20 cellular contexts compared by ENCODE assay signal in genomic region chr17:18327556-18327955, GRCh38. TPM values are rescaled to one million over a fixed set of nuclear protein-coding genes. Genes with fewer than 3 reads are reported as not detected.
DNase-seq lines count a peak whose midpoint lies in the region; ATAC-seq, FAIRE-seq and TF ChIP-seq lines count a peak whose summit lies in the region.
"Had no signal": no experiment of that assay in that cellular context is flagged by ENCODE, and none has a peak within 500 bp of the region (broad histone marks: within the 10 kb centered on the region; RNA-seq: fewer than 3 reads in every experiment).

No MANE protein-coding gene starts in this region.

- RAD21 ChIA-PET in GM12878 (lab: Charles Lee; ENCODE audit: unreplicated experiment): no interaction called here

- TF ChIP-seq POLR2A in GM12878 (IDR thresholded peaks at IDR 0.05; ENCODE audit: low read depth, low read length): 0 out of 2 replicates have a peak, but pooled peaks have one; percentile 27

- FAIRE-seq in GM12878 (lab: Jason Lieb, UNC): no peak
- FAIRE-seq: GM12892, GM18507, K562, RCC 7860 had no signal

- WGBS in GM12878 (ENCODE audit: insufficient coverage, insufficient replicate concordance, low lambda C conversion rate, missing lambda C conversion rate): 97% methylated on average over 10 of the region's 10 CpGs

- ATAC-seq in GM12878: no peak
- ATAC-seq in HG02840 (IDR thresholded peaks at IDR 0.05; ENCODE audit: low FRiP score, unreplicated experiment): no peak
- ATAC-seq: CD8-positive, alpha-beta T cell; GM23338; HCT116; K562 had no signal

- in situ Hi-C loops in GM12878 (cut with MboI): no loop called here

- SMC1A ChIA-PET in GM12878 (lab: Charles Lee; ENCODE audit: uncharacterized antibody, unreplicated experiment): interaction anchor here (0.7 kb wide), 1 partner anchor 8 kb away, joined by 3 read pairs; no protein-coding TSS in a partner anchor

- H3K9ac ChIP-seq in KMS-11: no peak overlapping the region; the same call in 1 of the 2 replicates
- no peak overlapping the region for H3K9ac ChIP-seq in GM12878 (ENCODE audit: control insufficient read depth, insufficient read depth, low read length)

- no peak overlapping the region for H3K4me3 ChIP-seq in A673 (ENCODE audit: low read depth, low read length, poor library complexity, severe bottlenecking)
- no peak overlapping the region for H3K4me3 ChIP-seq in KMS-11 (IDR thresholded peaks at IDR 0.05; ENCODE audit: insufficient read depth, low read depth, low read length)
- no peak overlapping the region for H3K4me3 ChIP-seq in GM12878
- H3K4me3 ChIP-seq in tibial artery: no peak overlapping the region
- H3K4me3 ChIP-seq: BLaER1 treated with 17β-estradiol and CSF1 and Interleukin-3, amounts not matched to agents 10 nM and 100 nM; GM23338; K562; SK-N-MC had no signal

- H3K4me1 ChIP-seq in A673 (ENCODE audit: insufficient read depth, low read length, poor library complexity, severe bottlenecking): no peaks in the 10 kb centered on the region
- peaks cover 100% of the 10 kb centered on the region for H3K4me1 ChIP-seq in KMS-11 (ENCODE audit: low read depth, poor library complexity, severe bottlenecking)
- H3K4me1 ChIP-seq in GM12878 (ENCODE audit: control insufficient read depth, insufficient read depth, low read length): peaks cover 23% of the 10 kb centered on the region
- no peaks in the 10 kb centered on the region for H3K4me1 ChIP-seq in tibial artery

- no peaks in the 10 kb centered on the region for H3K79me2 ChIP-seq in KMS-11 (ENCODE audit: insufficient read depth, low read depth)
- H3K79me2 ChIP-seq in GM12878 (ENCODE audit: control insufficient read depth, insufficient read depth, low read length): peaks cover 1% of the 10 kb centered on the region; the same call in 1 of the 2 replicates

- BruUV-seq in A673 (replicated peaks; lab: Mats Ljungman, UMichigan) (TSS peak; percentile 11), GM12878 (replicated peaks; lab: Mats Ljungman, UMichigan) (no TSS peak)

- TF ChIP-seq EP300 in GM12878 (IDR thresholded peaks at IDR 0.05; ENCODE audit: borderline replicate concordance in 1 of 2, control insufficient read depth in 1 of 2, low read depth in 2 of 2, low read length in 2 of 2): no peak

- H2AFZ ChIP-seq in KMS-11 (ENCODE audit: low read depth): no peak overlapping the region
- no peak overlapping the region for H2AFZ ChIP-seq in GM12878 (ENCODE audit: control insufficient read depth, low read depth, low read length)
- H2AFZ ChIP-seq: GM23338 had no signal

- H3K27ac ChIP-seq in A673 (ENCODE audit: low read depth, low read length, poor library complexity, severe bottlenecking): no peak overlapping the region
- H3K27ac ChIP-seq in KMS-11: peak overlapping the region; percentile 88
- no peak overlapping the region for H3K27ac ChIP-seq in GM12878 (ENCODE audit: control insufficient read depth, insufficient read depth)
- no peak overlapping the region for H3K27ac ChIP-seq in tibial artery
- H3K27ac ChIP-seq: BLaER1 treated with 17β-estradiol and CSF1 and Interleukin-3, amounts not matched to agents 10 nM and 100 nM; SK-N-MC had no signal

- H3K4me2 ChIP-seq in KMS-11 (peak overlapping the region; percentile 43; the same call in 1 of the 2 replicates), GM12878 (ENCODE audit: control insufficient read depth, insufficient read depth) (no peak overlapping the region)
- H3K4me2 ChIP-seq: BLaER1 treated with 17β-estradiol and CSF1 and Interleukin-3, amounts not matched to agents 10 nM and 100 nM; GM23338 had no signal

- H3K27me3 ChIP-seq in A673 (replicated peaks; ENCODE audit: insufficient read depth, low read depth, low read length, poor library complexity) (no peaks in the 10 kb centered on the region), KMS-11 (ENCODE audit: insufficient read depth, low read depth) (no peaks in the 10 kb centered on the region), GM12878 (replicated peaks in 1 of 2; ENCODE audit: control insufficient read depth in 2 of 2, insufficient read depth in 2 of 2, low read length in 1 of 2) (no peaks in the 10 kb centered on the region), tibial artery (no peaks in the 10 kb centered on the region)
- H3K27me3 ChIP-seq: BLaER1 treated with 17β-estradiol and CSF1 and Interleukin-3, amounts not matched to agents 10 nM and 100 nM had no signal

- H3K36me3 ChIP-seq in A673 (ENCODE audit: insufficient read depth, low read length, poor library complexity, severe bottlenecking) (peaks cover 11% of the 10 kb centered on the region), KMS-11 (ENCODE audit: insufficient read depth) (no peaks in the 10 kb centered on the region), GM12878 (ENCODE audit: control insufficient read depth in 2 of 2, insufficient read depth in 2 of 2, low read length in 1 of 2) (peaks cover 4 to 23% of the 10 kb centered on the region in 2 experiments), tibial artery (peaks cover 25 to 100% (median 68%) of the 10 kb centered on the region in 3 donors)

- DNase-seq in A673 (ENCODE audit: low spot score) (no peak), GM12878 (ENCODE audit: low read depth, low spot score) (no peak), tibial artery (no peak)
- DNase-seq: CD8-positive, alpha-beta T cell; DMS53; NCI-H1694 treated with DMSO at 0.1 percent for 48 hours; NCI-H2107; NCI-H226; NCI-H526; SHP77 had no signal

- CTCF ChIA-PET in A673 (lab: Charles Lee) (no interaction called here), GM12878 (lab: Yijun Ruan, JAX) (no interaction called here)

- TF ChIP-seq CTCF in A673 (conservative IDR thresholded peaks at IDR 0.05; ENCODE audit: low read depth, low read length) (no peak), KMS-11 (conservative IDR thresholded peaks at IDR 0.05; ENCODE audit: low read depth, low read length) (no peak), GM12878 (IDR thresholded peaks at IDR 0.05 in 2 of 3, conservative IDR thresholded peaks at IDR 0.05 in 1 of 3; ENCODE audit: control insufficient read depth in 2 of 3, extremely low read depth in 1 of 3, insufficient read depth in 1 of 3, low read depth in 3 of 3, low read length in 3 of 3) (no peak), tibial artery (IDR thresholded peaks at IDR 0.05) (no peak)

- no peaks in the 10 kb centered on the region for H4K20me1 ChIP-seq in KMS-11 (ENCODE audit: insufficient read depth)
- H4K20me1 ChIP-seq in GM12878 (ENCODE audit: control insufficient read depth, insufficient read depth): no peaks in the 10 kb centered on the region; the same call in 1 of the 2 replicates

- POLR2A ChIA-PET in A673 (lab: Charles Lee; ENCODE audit: low non-redundant PET): no interaction called here
- POLR2A ChIA-PET in GM12878 (lab: Charles Lee): no interaction called here

- no peak for TF ChIP-seq RAD21 in GM12878 (IDR thresholded peaks at IDR 0.05; ENCODE audit: insufficient read depth, low read depth, low read length)

- H3K9me3 ChIP-seq in A673 (ENCODE audit: low read depth, low read length, poor library complexity, severe bottlenecking) (no peaks in the 10 kb centered on the region), GM12878 (replicated peaks; ENCODE audit: control insufficient read depth, insufficient read depth, low read length) (peaks cover 3% of the 10 kb centered on the region; the same call in 2 of the 3 replicates), tibial artery (no peaks in the 10 kb centered on the region)
- H3K9me3 ChIP-seq: BLaER1 treated with 17β-estradiol and CSF1 and Interleukin-3, amounts not matched to agents 10 nM and 100 nM had no signal

- intact Hi-C loops in A673 (cut with micrococcal nuclease; ENCODE audit: unreplicated experiment): no loop called here
- intact Hi-C loops in GM12878 (cut with micrococcal nuclease; ENCODE audit: unreplicated experiment): no loop called here
- intact Hi-C loops in tibial artery (cut with DNase I; ENCODE audit: low total_unique reads): no loop called here

RNA-seq across cellular contexts. Expression of gene SMCR8, which starts 12.5 kb away (rescaled TPM):
- total RNA-seq in A673 (2021): 22.9 and 23.5 TPM in 2 replicates
- 18.5 and 19.9 TPM in 2 replicates for total RNA-seq in GM12878 (2013; cell fraction: nucleolus; rRNA removed)
- 10.4 and 11.6 TPM in 2 replicates for total RNA-seq in GM12878 (2014; rRNA removed)
- 9.6 and 10.9 TPM in 2 replicates for total RNA-seq in GM12878 (2014; rRNA removed; fragmentation: Illumina TruSeq; extraction: Trizol)
- total RNA-seq in GM12878 (2021): 14.6 and 16.4 TPM in 2 replicates
- polyA plus RNA-seq in GM12878 (2011; ENCODE audit: low read depth): 7.6 TPM
- 5.3 and 6.4 TPM in 2 replicates for polyA plus RNA-seq in GM12878 (2011; rRNA removed)
- 7.0 and 7.7 TPM in 2 replicates for polyA plus RNA-seq in GM12878 (2011; cell fraction: cytosol; rRNA removed)
- polyA plus RNA-seq in GM12878 (2011; cell fraction: nucleus; rRNA removed): 8.9 and 10.0 TPM in 2 replicates
- polyA plus RNA-seq in GM12878 (2012): 10.2 and 10.3 TPM in 2 replicates
- 12.1 and 13.4 TPM in 2 replicates for polyA plus RNA-seq in GM12878 (2014; fragmentation: Illumina TruSeq; extraction: Trizol)
- polyA plus RNA-seq in GM12878 (2014; fragmentation: Nextera tagmentation; extraction: Ambion mirVana): under 1 TPM; 0.52 to 0.77 TPM
- 9.7 and 9.9 TPM in 2 replicates for polyA plus RNA-seq in GM12878 (2014; rRNA removed)
- polyA plus RNA-seq in GM12878 (2016; fragmentation: Nextera tagmentation; extraction: Ambion mirVana): 1 to 10 TPM; 4.5 to 4.7 TPM
- 10.2 and 14.8 TPM in 2 replicates for polyA minus RNA-seq in GM12878 (2011; rRNA and poly(A)+ RNA removed)
- polyA minus RNA-seq in GM12878 (2011; cell fraction: cytosol; rRNA and poly(A)+ RNA removed): 5.1 TPM in 2 replicates
- polyA minus RNA-seq in GM12878 (2011; cell fraction: nucleus; rRNA and poly(A)+ RNA removed): 8.0 and 12.5 TPM in 2 replicates

RNA-seq across cellular contexts. Expression of gene TOP3A, which starts 12.8 kb away (rescaled TPM):
- total RNA-seq in A673 (2021) (100 and 104 TPM in 2 replicates), GM12878 (2014; rRNA removed) (32.8 and 39.5 TPM in 2 replicates), GM12878 (2014; rRNA removed; fragmentation: Illumina TruSeq; extraction: Trizol) (31.3 and 33.6 TPM in 2 replicates), GM12878 (2021) (50.0 and 51.9 TPM in 2 replicates)
- 164 and 173 TPM in 2 replicates for total RNA-seq in GM12878 (2013; cell fraction: nucleolus; rRNA removed)
- polyA plus RNA-seq in GM12878 (2011; ENCODE audit: low read depth): 21.7 TPM
- polyA plus RNA-seq in GM12878 (2011; rRNA removed) (21.6 and 25.3 TPM in 2 replicates), GM12878 (2014; fragmentation: Illumina TruSeq; extraction: Trizol) (22.8 and 30.8 TPM in 2 replicates), GM12878 (2014; fragmentation: Nextera tagmentation; extraction: Ambion mirVana) (10 to 100 TPM in 1 of 2 experiments, 1 to 10 TPM in 1; 4.2 to 11.5 TPM), GM12878 (2014; rRNA removed) (30.0 and 30.2 TPM in 2 replicates), GM12878 (2016; fragmentation: Nextera tagmentation; extraction: Ambion mirVana) (10 to 100 TPM; 35.3 to 39.4 TPM)
- polyA plus RNA-seq in GM12878 (2011; cell fraction: cytosol; rRNA removed): 19.3 and 20.7 TPM in 2 replicates
- 38.3 and 45.7 TPM in 2 replicates for polyA plus RNA-seq in GM12878 (2011; cell fraction: nucleus; rRNA removed)
- polyA plus RNA-seq in GM12878 (2012): 21.7 and 22.5 TPM in 2 replicates
- 46.9 and 51.2 TPM in 2 replicates for polyA minus RNA-seq in GM12878 (2011; rRNA and poly(A)+ RNA removed)
- polyA minus RNA-seq in GM12878 (2011; cell fraction: cytosol; rRNA and poly(A)+ RNA removed): 11.1 and 19.5 TPM in 2 replicates
- polyA minus RNA-seq in GM12878 (2011; cell fraction: nucleus; rRNA and poly(A)+ RNA removed): 39.4 and 60.5 TPM in 2 replicates

RNA-seq across cellular contexts. Expression of gene SHMT1, which starts 35.8 kb away (rescaled TPM):
- total RNA-seq in A673 (2021): 54.0 and 63.5 TPM in 2 replicates
- total RNA-seq in GM12878 (2013; cell fraction: nucleolus; rRNA removed): 29.6 and 32.0 TPM in 2 replicates
- total RNA-seq in GM12878 (2014; rRNA removed): 36.6 and 38.8 TPM in 2 replicates
- total RNA-seq in GM12878 (2014; rRNA removed; fragmentation: Illumina TruSeq; extraction: Trizol): 23.5 and 27.2 TPM in 2 replicates
- 34.9 and 38.0 TPM in 2 replicates for total RNA-seq in GM12878 (2021)
- 10.1 TPM for polyA plus RNA-seq in GM12878 (2011; ENCODE audit: low read depth)
- polyA plus RNA-seq in GM12878 (2011; rRNA removed): 14.6 and 21.7 TPM in 2 replicates
- polyA plus RNA-seq in GM12878 (2011; cell fraction: cytosol; rRNA removed): 26.3 and 29.8 TPM in 2 replicates
- polyA plus RNA-seq in GM12878 (2011; cell fraction: nucleus; rRNA removed): 27.3 and 41.9 TPM in 2 replicates
- polyA plus RNA-seq in GM12878 (2012): 16.7 and 18.9 TPM in 2 replicates
- polyA plus RNA-seq in GM12878 (2014; fragmentation: Illumina TruSeq; extraction: Trizol): 21.9 and 31.3 TPM in 2 replicates
- polyA plus RNA-seq in GM12878 (2014; fragmentation: Nextera tagmentation; extraction: Ambion mirVana): 1 to 10 TPM; 5.2 to 7.5 TPM
- polyA plus RNA-seq in GM12878 (2014; rRNA removed): 38.0 and 39.6 TPM in 2 replicates
- polyA plus RNA-seq in GM12878 (2016; fragmentation: Nextera tagmentation; extraction: Ambion mirVana): 10 to 100 TPM; 59.7 to 60.1 TPM
- polyA minus RNA-seq in GM12878 (2011; rRNA and poly(A)+ RNA removed): 16.3 and 23.0 TPM in 2 replicates
- polyA minus RNA-seq in GM12878 (2011; cell fraction: cytosol; rRNA and poly(A)+ RNA removed): 10.0 and 12.3 TPM in 2 replicates
- 9.3 and 23.3 TPM in 2 replicates for polyA minus RNA-seq in GM12878 (2011; cell fraction: nucleus; rRNA and poly(A)+ RNA removed)

RNA-seq across cellular contexts. Expression of gene EVPLL, which starts 50.0 kb away (rescaled TPM):
- not detected in 2 replicates for total RNA-seq in A673 (2021)
- total RNA-seq in GM12878 (2013; cell fraction: nucleolus; rRNA removed): not detected in 2 replicates
- not detected in 2 replicates for total RNA-seq in GM12878 (2014; rRNA removed)
- total RNA-seq in GM12878 (2014; rRNA removed; fragmentation: Illumina TruSeq; extraction: Trizol): not detected in 2 replicates
- total RNA-seq in GM12878 (2021): not detected in 2 replicates
- not detected for polyA plus RNA-seq in GM12878 (2011; ENCODE audit: low read depth)
- not detected in 2 replicates for polyA plus RNA-seq in GM12878 (2011; rRNA removed)
- polyA plus RNA-seq in GM12878 (2011; cell fraction: cytosol; rRNA removed): not detected in 2 replicates
- not detected in 2 replicates for polyA plus RNA-seq in GM12878 (2011; cell fraction: nucleus; rRNA removed)
- not detected in 2 replicates for polyA plus RNA-seq in GM12878 (2012)
- polyA plus RNA-seq in GM12878 (2014; fragmentation: Illumina TruSeq; extraction: Trizol): not detected in 2 replicates
- not detected for polyA plus RNA-seq in GM12878 (2014; fragmentation: Nextera tagmentation; extraction: Ambion mirVana)
- not detected in 2 replicates for polyA plus RNA-seq in GM12878 (2014; rRNA removed)
- not detected for polyA plus RNA-seq in GM12878 (2016; fragmentation: Nextera tagmentation; extraction: Ambion mirVana)
- polyA minus RNA-seq in GM12878 (2011; rRNA and poly(A)+ RNA removed): not detected in 2 replicates
- polyA minus RNA-seq in GM12878 (2011; cell fraction: cytosol; rRNA and poly(A)+ RNA removed): not detected in 2 replicates
- not detected in 2 replicates for polyA minus RNA-seq in GM12878 (2011; cell fraction: nucleus; rRNA and poly(A)+ RNA removed)
- total RNA-seq: CD8-positive, alpha-beta T cell; K562 had no signal
- polyA plus RNA-seq: K562 had no signal
